ENCODE assay signal across 8 cellular contexts in the genomic region with DNA sequence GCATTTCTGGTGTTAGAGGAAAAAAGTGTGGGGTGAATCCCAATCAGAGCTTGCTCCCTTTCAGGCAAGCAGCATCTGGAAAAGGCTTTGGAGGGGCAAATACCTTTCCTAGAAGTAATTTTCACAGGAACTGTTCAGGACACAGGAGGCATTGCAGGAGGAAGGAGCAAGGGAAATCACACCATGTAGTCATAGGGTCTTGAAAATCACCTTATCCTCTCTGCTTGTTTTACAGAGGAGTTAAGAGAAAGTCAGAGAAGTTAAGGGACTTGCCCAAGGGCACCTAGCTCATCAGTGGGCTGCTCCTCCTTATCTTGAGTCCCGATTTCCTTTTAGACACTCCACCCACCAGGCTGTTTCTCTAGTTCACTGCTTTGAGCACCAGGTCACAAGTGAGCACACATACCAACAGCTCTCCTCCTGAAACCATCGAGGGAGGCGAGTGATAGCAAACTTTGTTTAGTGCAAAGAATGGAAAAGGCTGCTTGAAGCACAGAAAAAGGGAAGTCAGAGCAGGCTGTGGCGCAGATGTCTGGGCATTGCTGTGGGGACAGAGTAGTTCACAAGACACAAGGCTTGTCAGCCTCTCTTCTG.
DNase-seq lines count a peak whose midpoint lies in the region; ATAC-seq and TF ChIP-seq lines count a peak whose summit lies in the region.

No MANE protein-coding gene starts in this region.

- TF ChIP-seq CTCF in Peyer's patch (IDR thresholded peaks at IDR 0.05): no peak
- TF ChIP-seq CTCF in GM10266 (IDR thresholded peaks at IDR 0.05; ENCODE audit: control insufficient read depth, insufficient read depth, low read depth, missing control alignments): no peak

- no peaks in the 10 kb centered on the region for H3K36me3 ChIP-seq in Peyer's patch

- peaks cover 0 to 17% (median 3%) of the 10 kb centered on the region in 4 donors for H3K4me1 ChIP-seq in Peyer's patch

- peaks cover 0 to 1% (median 0%) of the 10 kb centered on the region in 4 donors for H3K9me3 ChIP-seq in Peyer's patch

- ATAC-seq in Right ventricle myocardium inferior: peak; percentile 36
- peak; percentile 62 for ATAC-seq in HG02885 (IDR thresholded peaks at IDR 0.05; ENCODE audit: poor library complexity, unreplicated experiment)
- peak; percentile 76 for ATAC-seq in stimulated activated naive CD8-positive, alpha-beta T cell treated with anti-CD3 and anti-CD28 coated beads, Interleukin-15, Interleukin-2, amounts not matched to agents 100 U/mL and 50 U/mL, for 24 hours

- no peak overlapping the region for H3K4me3 ChIP-seq in Peyer's patch

- intact Hi-C loops in Right ventricle myocardium inferior (cut with DNase I): no loop called here
- intact Hi-C loops in cardiac septum (cut with DNase I): no loop called here

- DNase-seq in Right ventricle myocardium inferior (ENCODE audit: missing footprints) (peak; percentile 73), cardiac septum (ENCODE audit: low spot score) (no peak), Peyer's patch (peak in 2 of 3 donors; percentile 78 to 84), dermis blood vessel endothelial cell (no peak), GM10266 (ENCODE audit: extremely low spot score) (no peak), T1000 (lab: John Stamatoyannopoulos, UW) (no peak)
- DNase-seq in stimulated activated naive CD8-positive, alpha-beta T cell treated with anti-CD3 and anti-CD28 coated beads, Interleukin-15, Interleukin-2, amounts not matched to agents 100 U/mL and 50 U/mL, for 24 hours: peak; percentile 31

- H3K27ac ChIP-seq in Peyer's patch: peak overlapping the region in 2 of 4 donors; percentile 78 to 80

- no peaks in the 10 kb centered on the region for H3K27me3 ChIP-seq in Peyer's patch

- TF ChIP-seq POLR2A in Peyer's patch (IDR thresholded peaks at IDR 0.05): no peak

Comparison
In these comparisons a context has a peak if more than half of its experiments do, and no peak if none do; other contexts are left out.
1. DNase-seq: peak in Right ventricle myocardium inferior (single experiment), Peyer's patch (2 of 3) and stimulated activated naive CD8-positive, alpha-beta T cell treated with anti-CD3 and anti-CD28 coated beads, Interleukin-15, Interleukin-2, amounts not matched to agents 100 U/mL and 50 U/mL, for 24 hours (single experiment); none in cardiac septum (single experiment), dermis blood vessel endothelial cell (single experiment), GM10266 (single experiment) and T1000 (single experiment).
2. Peak in every context shown above with its lines, with median percentiles within 50 percentile points of each other: ATAC-seq.